Comparison of ENCODE assay signal across 23 cellular contexts in genomic region chr11:71387784-71388636, GRCh38.
"Had no signal": no experiment of that assay in that cellular context is flagged by ENCODE, and none has a peak within 500 bp of the region (broad histone marks: within the 10 kb centered on the region; RNA-seq: fewer than 3 reads in every experiment).

No MANE protein-coding gene starts in this region.

- H3K27ac Mint-ChIP-seq: activated CD4-positive, alpha-beta memory T cell treated with anti-CD3 and anti-CD28 coated beads for 36 hours; activated T-helper 1 cell treated with anti-CD3 and anti-CD28 coated beads, Interleukin-12 subunit alpha, Interleukin-12 subunit beta, Interleukin-2, Interleukin-4 antibody, amounts not matched to agents 30 ng/mL and 10 ng/mL and 1 ng/mL, durations not matched to agents 14 hours and 24 hours and 36 hours; natural killer cell; T-cell had no signal

- H3K36me3 Mint-ChIP-seq: activated CD4-positive, alpha-beta memory T cell treated with anti-CD3 and anti-CD28 coated beads for 36 hours; activated naive CD4-positive, alpha-beta T cell treated with anti-CD3 and anti-CD28 coated beads, Interleukin-2, amount 10 ng/mL, durations not matched to agents 7 days and 5 days; natural killer cell; T-cell had no signal

- H3K9me3 ChIP-seq: left ventricle myocardium inferior, spleen, thoracic aorta, uterus had no signal

- DNase-seq: activated CD4-positive, alpha-beta memory T cell treated with anti-CD3 and anti-CD28 coated beads for 36 hours; activated CD8-positive, alpha-beta memory T cell treated with anti-CD3 and anti-CD28 coated beads, Interleukin-2, amount 50 U/mL, for 4 hours; activated effector memory CD4-positive, alpha-beta T cell treated with anti-CD3 and anti-CD28 coated beads, Interleukin-2, amount 50 U/mL, for 16 hours; activated naive CD4-positive, alpha-beta T cell treated with anti-CD3 and anti-CD28 coated beads, Interleukin-2, amount 10 ng/mL, durations not matched to agents 7 days and 5 days; activated T-cell treated with anti-CD3 and anti-CD28 coated beads, Interleukin-2, amount 50 U/mL, for 1 hour; anterior cingulate cortex; effector CD8-positive, alpha-beta T cell; islet precursor cell; left ventricle myocardium inferior; mesendoderm; natural killer cell; posterior cingulate gyrus; right cardiac atrium; spleen; stimulated activated naive CD4-positive, alpha-beta T cell treated with Interleukin-2 at 50 U/mL for 16 hours; T-cell; trophoblast cell; uterus had no signal

- H3K27me3 ChIP-seq: uterus had no signal

- H3K36me3 ChIP-seq: left ventricle myocardium inferior, spleen, thoracic aorta, uterus had no signal

- H3K4me1 ChIP-seq: left ventricle myocardium inferior, uterus had no signal

- H3K4me3 Mint-ChIP-seq: activated CD4-positive, alpha-beta memory T cell treated with anti-CD3 and anti-CD28 coated beads for 36 hours; activated naive CD4-positive, alpha-beta T cell treated with anti-CD3 and anti-CD28 coated beads, Interleukin-2, amount 10 ng/mL, durations not matched to agents 7 days and 5 days; activated T-helper 1 cell treated with anti-CD3 and anti-CD28 coated beads, Interleukin-12 subunit alpha, Interleukin-12 subunit beta, Interleukin-2, Interleukin-4 antibody, amounts not matched to agents 30 ng/mL and 10 ng/mL and 1 ng/mL, durations not matched to agents 14 hours and 24 hours and 36 hours; natural killer cell; T-cell had no signal

- FAIRE-seq: colon, frontal cortex had no signal

- H3K9me3 Mint-ChIP-seq: activated CD4-positive, alpha-beta memory T cell treated with anti-CD3 and anti-CD28 coated beads for 36 hours; natural killer cell; T-cell had no signal

- H3K4me1 Mint-ChIP-seq: activated naive CD4-positive, alpha-beta T cell treated with anti-CD3 and anti-CD28 coated beads, Interleukin-2, amount 10 ng/mL, durations not matched to agents 7 days and 5 days had no signal

- H3K4me3 ChIP-seq: left ventricle myocardium inferior, lung, spleen, thoracic aorta, uterus had no signal

- ATAC-seq: right cardiac atrium, T-cell had no signal

- H3K27ac ChIP-seq: left ventricle myocardium inferior, spleen, thoracic aorta, uterus had no signal
